In genomic region chr19:57599761-57600383, GRCh38 we compare ENCODE assay signal across 7 cellular contexts.
A peak's percentile ranks its signal among the peaks of the same experiment; 100 is the strongest.
DNase-seq lines count a peak whose midpoint lies in the region; ATAC-seq and FAIRE-seq lines count a peak whose summit lies in the region.

TSS of gene ZNF530 (plus strand) at chr19:57599885. CDS start at chr19:57604346, 4,461 bp downstream.

- no peaks in the 10 kb centered on the region for H3K27me3 ChIP-seq in iPS-15b (ENCODE audit: control insufficient read depth, insufficient read depth, low read length)

- FAIRE-seq in GM18507 (lab: Jason Lieb, UNC), result peak; percentile 94

- peaks cover 5% of the 10 kb centered on the region for H3K36me3 ChIP-seq in iPS-15b (ENCODE audit: control insufficient read depth, insufficient read depth, low read length)

- DNase-seq in GM18507 (ENCODE audit: extremely low spot score, insufficient read length, low read depth) (peak; percentile 78), NCI-H2081 treated with DMSO at 0.1 percent for 48 hours (lab: John Stamatoyannopoulos, UW) (peak; percentile 44), UCSD-AML1 (lab: John Stamatoyannopoulos, UW; ENCODE audit: unreplicated experiment) (peak; percentile 88), brain pericyte (ENCODE audit: low read depth, low spot score) (peak; percentile 65), skeletal muscle cell (ENCODE audit: low read depth) (peak; percentile 64)

- H3K4me3 ChIP-seq in iPS-15b (ENCODE audit: low read depth, low read length), result peak within 1 kb of the TSS; percentile 87
- H3K4me3 ChIP-seq in skeletal muscle cell (ENCODE audit: low read depth, low read length), result peak within 1 kb of the TSS; percentile 88

- peak within 1 kb of the TSS; percentile 47 for H3K9ac ChIP-seq in iPS-15b (ENCODE audit: low read depth, low read length)

- H3K4me1 ChIP-seq in iPS-15b (ENCODE audit: control insufficient read depth, insufficient read depth, low read length), result no peaks in the 10 kb centered on the region

- ATAC-seq in HG02981 (IDR thresholded peaks at IDR 0.05; ENCODE audit: unreplicated experiment), result peak; percentile 87

- no peaks in the 10 kb centered on the region for H3K9me3 ChIP-seq in iPS-15b (ENCODE audit: control insufficient read depth, insufficient read depth, low read length)

Comparison
In these comparisons a context has a peak if more than half of its experiments do, and no peak if none do; other contexts are left out.
1. Peak in every context shown above with its lines: DNase-seq, ATAC-seq and H3K4me3 ChIP-seq.